Comparison of ENCODE assay signal across 1 cellular context in genomic region chr18:6413554-6414117, GRCh38.
TF ChIP-seq lines count a peak whose summit lies in the region.

No MANE protein-coding gene starts in this region.

TF ChIP-seq in IMR-90, 13 proteins besides CTCF, POLR2A, EP300 and RAD21 (continued from another document):
- no peak for TF ChIP-seq RCOR1 (IDR thresholded peaks at IDR 0.05; ENCODE audit: insufficient replicate concordance, low read length)
- TF ChIP-seq FOS (IDR thresholded peaks at IDR 0.05; ENCODE audit: low read depth, low read length), result no peak
- no peak for TF ChIP-seq CHD1 (IDR thresholded peaks at IDR 0.05; ENCODE audit: low read depth, low read length)
- TF ChIP-seq, protein P1, sequence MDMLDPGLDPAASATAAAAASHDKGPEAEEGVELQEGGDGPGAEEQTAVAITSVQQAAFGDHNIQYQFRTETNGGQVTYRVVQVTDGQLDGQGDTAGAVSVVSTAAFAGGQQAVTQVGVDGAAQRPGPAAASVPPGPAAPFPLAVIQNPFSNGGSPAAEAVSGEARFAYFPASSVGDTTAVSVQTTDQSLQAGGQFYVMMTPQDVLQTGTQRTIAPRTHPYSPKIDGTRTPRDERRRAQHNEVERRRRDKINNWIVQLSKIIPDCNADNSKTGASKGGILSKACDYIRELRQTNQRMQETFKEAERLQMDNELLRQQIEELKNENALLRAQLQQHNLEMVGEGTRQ (IDR thresholded peaks at IDR 0.05; ENCODE audit: low read depth, low read length), result no peak
- no peak for TF ChIP-seq MAFK (IDR thresholded peaks at IDR 0.05; ENCODE audit: low read depth, low read length)
- no peak for TF ChIP-seq SMC3 (IDR thresholded peaks at IDR 0.05; ENCODE audit: low read depth, low read length)
